Comparison of ENCODE assay signal across 8 cellular contexts in genomic region chr14:60248697-60249314, GRCh38. TPM values are rescaled to one million over a fixed set of nuclear protein-coding genes. Genes with fewer than 3 reads are reported as not detected.
DNase-seq lines count a peak whose midpoint lies in the region; ATAC-seq and TF ChIP-seq lines count a peak whose summit lies in the region.

TSS of gene PPM1A (plus strand) at chr14:60249221. CDS start at chr14:60282704, 33,483 bp downstream.

- H3K9me2 ChIP-seq in SU-DHL-6 (replicated peaks; ENCODE audit: insufficient read depth, low read length), result no peaks in the 10 kb centered on the region

- H3K4me1 ChIP-seq in ovary (ENCODE audit: insufficient read depth) (peaks cover 4% of the 10 kb centered on the region), thymus (ENCODE audit: control insufficient read depth, insufficient read depth, low read length) (peaks cover 9% of the 10 kb centered on the region)

- H3K27ac ChIP-seq in SU-DHL-6 (ENCODE audit: low read depth, low read length) (peak within 1 kb of the TSS; percentile 87), ovary (peak within 1 kb of the TSS; percentile 97 to 99), thymus (ENCODE audit: low read depth) (peak within 1 kb of the TSS; percentile 100)

- peak; percentile 65 for TF ChIP-seq EP300 in ovary (IDR thresholded peaks at IDR 0.05)

- H2AFZ ChIP-seq in SU-DHL-6 (ENCODE audit: low read depth, low read length, severe bottlenecking), result peak within 1 kb of the TSS; percentile 83

- H3K27me3 ChIP-seq in SU-DHL-6 (ENCODE audit: low read length) (no peaks in the 10 kb centered on the region), ovary (no peaks in the 10 kb centered on the region), thymus (ENCODE audit: control insufficient read depth, insufficient read depth) (no peaks in the 10 kb centered on the region)

- ATAC-seq in HG02678 (IDR thresholded peaks at IDR 0.05; ENCODE audit: unreplicated experiment) (peak; percentile 67), Right ventricle myocardium inferior (peak; percentile 94)
- ATAC-seq in activated naive CD8-positive, alpha-beta T cell treated with anti-CD3 and anti-CD28 coated beads, Interleukin-2, amount 10 ng/mL, durations not matched to agents 7 days and 5 days (ENCODE audit: low read depth), result peak; percentile 76

- no peaks in the 10 kb centered on the region for H3K9me3 Mint-ChIP-seq in activated naive CD8-positive, alpha-beta T cell treated with anti-CD3 and anti-CD28 coated beads, Interleukin-2, amount 10 ng/mL, durations not matched to agents 7 days and 5 days

- no peaks in the 10 kb centered on the region for H3K9me3 ChIP-seq in SU-DHL-6 (ENCODE audit: insufficient read depth, low read length)
- no peaks in the 10 kb centered on the region for H3K9me3 ChIP-seq in ovary
- no peaks in the 10 kb centered on the region for H3K9me3 ChIP-seq in thymus (ENCODE audit: control insufficient read depth)

- H3K4me2 ChIP-seq in SU-DHL-6 (ENCODE audit: low read depth, low read length, poor library complexity, severe bottlenecking), result peak within 1 kb of the TSS; percentile 95

- peak; percentile 96 for TF ChIP-seq POLR2A in ovary (IDR thresholded peaks at IDR 0.05)

- peaks cover 9% of the 10 kb centered on the region for H3K36me3 Mint-ChIP-seq in activated naive CD8-positive, alpha-beta T cell treated with anti-CD3 and anti-CD28 coated beads, Interleukin-2, amount 10 ng/mL, durations not matched to agents 7 days and 5 days

- intact Hi-C loops in Right ventricle myocardium inferior (cut with DNase I) (loop anchor here (2.0 kb wide), 1 partner anchor 158 kb away; the partner anchor contains the start of gene PCNX4), ovary (cut with DNase I) (loop anchor here in 2 of 4 donors (2.0 to 10.0 kb wide), 3 partner anchors 84 to 157 kb away; partner anchors contain the start of genes DHRS7 (in 1 of the 2) and PCNX4 (in 1 of the 2))

- DNase-seq in GM12864 (ENCODE audit: low read depth), result peak; percentile 86
- peak; percentile 94 for DNase-seq in NCI-H1105 treated with DMSO at 0.1 percent for 48 hours (lab: John Stamatoyannopoulos, UW)
- DNase-seq in activated naive CD8-positive, alpha-beta T cell treated with anti-CD3 and anti-CD28 coated beads, Interleukin-2, amount 10 ng/mL, durations not matched to agents 7 days and 5 days, result peak; percentile 93
- peak; percentile 97 for DNase-seq in Right ventricle myocardium inferior (ENCODE audit: missing footprints)
- peak; percentile 96 to 98 (median 97) for DNase-seq in ovary

- peaks cover 8% of the 10 kb centered on the region; the same call in 1 of the 2 replicates for H3F3A ChIP-seq in SU-DHL-6 (ENCODE audit: insufficient read depth)

- no peak for TF ChIP-seq CTCF in GM12864 (IDR thresholded peaks at IDR 0.05; ENCODE audit: low read depth, low read length, missing control alignments)
- no peak for TF ChIP-seq CTCF in SU-DHL-6 (IDR thresholded peaks at IDR 0.05; ENCODE audit: insufficient read depth, low read length, poor library complexity, severe bottlenecking)
- peak in 1 of 3 donors; percentile 7 for TF ChIP-seq CTCF in ovary (IDR thresholded peaks at IDR 0.05)

- H3K36me3 ChIP-seq in SU-DHL-6 (ENCODE audit: low read length) (0 out of 2 replicates have a peak, but pooled peaks cover 5% of the 10 kb centered on the region), ovary (no peaks in the 10 kb centered on the region), thymus (ENCODE audit: control insufficient read depth, insufficient read depth) (no peaks in the 10 kb centered on the region)

- POLR2A ChIA-PET in activated naive CD8-positive, alpha-beta T cell treated with anti-CD3 and anti-CD28 coated beads, Interleukin-2, amount 10 ng/mL, durations not matched to agents 7 days and 5 days (lab: Charles Lee), result interaction anchor here (0.7 to 2.5 kb wide), 22 partner anchors 8 to 1821 kb away, joined by 3 to 34 read pairs (median 4); partner anchors contain the start of genes DHRS7, JKAMP, KIAA0586 and L3HYPDH

- H3K4me3 ChIP-seq in GM12864 (ENCODE audit: low read depth, low read length) (peak within 1 kb of the TSS; percentile 88), SU-DHL-6 (ENCODE audit: insufficient read depth, low read length, poor library complexity, severe bottlenecking) (peak within 1 kb of the TSS; percentile 80), ovary (peak within 1 kb of the TSS; percentile 91), thymus (ENCODE audit: low read length) (peak within 1 kb of the TSS; percentile 96)

- H3K4me3 Mint-ChIP-seq in activated naive CD8-positive, alpha-beta T cell treated with anti-CD3 and anti-CD28 coated beads, Interleukin-2, amount 10 ng/mL, durations not matched to agents 7 days and 5 days, result peak within 1 kb of the TSS; percentile 90

- H3K4me1 Mint-ChIP-seq in activated naive CD8-positive, alpha-beta T cell treated with anti-CD3 and anti-CD28 coated beads, Interleukin-2, amount 10 ng/mL, durations not matched to agents 7 days and 5 days, result peaks cover 38% of the 10 kb centered on the region

- peak within 1 kb of the TSS; percentile 91 for H3K9ac ChIP-seq in SU-DHL-6 (ENCODE audit: low read length)

- no peaks in the 10 kb centered on the region for H3K27me3 Mint-ChIP-seq in activated naive CD8-positive, alpha-beta T cell treated with anti-CD3 and anti-CD28 coated beads, Interleukin-2, amount 10 ng/mL, durations not matched to agents 7 days and 5 days

- WGBS in ovary, 3 donors, result 0 to 1% (median 0%) methylated on average over 40 to 73 of the region's 73 CpGs
- under 1% methylated on average over 72 of the region's 73 CpGs for WGBS in thymus

- H3K79me2 ChIP-seq in SU-DHL-6 (ENCODE audit: insufficient read depth, low read length), result peaks cover 40% of the 10 kb centered on the region

- H3K27ac Mint-ChIP-seq in activated naive CD8-positive, alpha-beta T cell treated with anti-CD3 and anti-CD28 coated beads, Interleukin-2, amount 10 ng/mL, durations not matched to agents 7 days and 5 days, result peak within 1 kb of the TSS; percentile 99

- peaks cover 25% of the 10 kb centered on the region for H4K20me1 ChIP-seq in SU-DHL-6 (ENCODE audit: low read depth, low read length)

RNA-seq across cellular contexts. Expression of gene PPM1A, which starts in this region (rescaled TPM):
- 10 to 100 TPM; 45.8 to 54.4 TPM for total RNA-seq in activated naive CD8-positive, alpha-beta T cell treated with anti-CD3 and anti-CD28 coated beads, Interleukin-2, amount 10 ng/mL, durations not matched to agents 7 days and 5 days
- total RNA-seq in Right ventricle myocardium inferior (119 TPM), ovary (10 to 100 TPM; 24.4 to 44.7 (median 43.2) TPM)
- polyA plus RNA-seq in ovary (10 to 100 TPM; 15.0 to 34.2 TPM), thymus (41.6 TPM)

Comparison
In these comparisons a context has a peak if more than half of its experiments do, and no peak if none do; other contexts are left out.
1. Peak in every context shown above with its lines: DNase-seq, ATAC-seq, H3K4me3 ChIP-seq and H3K27ac ChIP-seq.